In the genomic region with DNA sequence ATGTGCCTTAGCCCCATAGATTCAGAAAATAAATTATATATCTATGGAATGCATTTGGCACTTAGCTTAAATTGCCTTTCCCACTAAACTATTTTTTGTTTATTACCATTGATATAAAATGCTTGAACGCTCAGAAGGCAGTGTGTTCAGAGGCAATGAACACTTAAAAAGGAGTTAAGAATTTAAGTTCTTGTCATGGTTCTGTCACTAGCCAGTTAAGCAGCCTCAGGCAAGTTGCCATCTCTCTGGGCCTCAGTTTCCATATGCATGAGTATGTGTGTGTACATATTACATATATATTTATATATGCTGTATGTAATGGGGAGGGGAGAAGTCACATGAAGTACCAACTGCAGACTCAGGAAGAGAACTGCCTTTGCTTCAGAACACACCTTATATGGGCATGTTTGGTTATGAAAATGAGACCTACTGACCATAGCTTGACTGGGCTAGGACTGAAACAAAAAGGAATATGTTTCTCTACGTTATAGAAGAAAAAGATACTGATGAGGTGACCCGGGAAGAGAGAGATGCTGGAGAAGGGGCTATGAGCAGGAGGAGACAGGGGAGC, we compare ENCODE assay signal across 1 cellular context.
TF ChIP-seq lines count a peak whose summit lies in the region.

No MANE protein-coding gene starts in this region.

TF ChIP-seq in SK-N-SH, 30 proteins besides CTCF, POLR2A, EP300 and RAD21 (continued from another document):
- no peak for TF ChIP-seq MEF2A (IDR thresholded peaks at IDR 0.05; ENCODE audit: borderline replicate concordance, low read depth)
